12 cellular contexts compared by ENCODE assay signal in the genomic region with DNA sequence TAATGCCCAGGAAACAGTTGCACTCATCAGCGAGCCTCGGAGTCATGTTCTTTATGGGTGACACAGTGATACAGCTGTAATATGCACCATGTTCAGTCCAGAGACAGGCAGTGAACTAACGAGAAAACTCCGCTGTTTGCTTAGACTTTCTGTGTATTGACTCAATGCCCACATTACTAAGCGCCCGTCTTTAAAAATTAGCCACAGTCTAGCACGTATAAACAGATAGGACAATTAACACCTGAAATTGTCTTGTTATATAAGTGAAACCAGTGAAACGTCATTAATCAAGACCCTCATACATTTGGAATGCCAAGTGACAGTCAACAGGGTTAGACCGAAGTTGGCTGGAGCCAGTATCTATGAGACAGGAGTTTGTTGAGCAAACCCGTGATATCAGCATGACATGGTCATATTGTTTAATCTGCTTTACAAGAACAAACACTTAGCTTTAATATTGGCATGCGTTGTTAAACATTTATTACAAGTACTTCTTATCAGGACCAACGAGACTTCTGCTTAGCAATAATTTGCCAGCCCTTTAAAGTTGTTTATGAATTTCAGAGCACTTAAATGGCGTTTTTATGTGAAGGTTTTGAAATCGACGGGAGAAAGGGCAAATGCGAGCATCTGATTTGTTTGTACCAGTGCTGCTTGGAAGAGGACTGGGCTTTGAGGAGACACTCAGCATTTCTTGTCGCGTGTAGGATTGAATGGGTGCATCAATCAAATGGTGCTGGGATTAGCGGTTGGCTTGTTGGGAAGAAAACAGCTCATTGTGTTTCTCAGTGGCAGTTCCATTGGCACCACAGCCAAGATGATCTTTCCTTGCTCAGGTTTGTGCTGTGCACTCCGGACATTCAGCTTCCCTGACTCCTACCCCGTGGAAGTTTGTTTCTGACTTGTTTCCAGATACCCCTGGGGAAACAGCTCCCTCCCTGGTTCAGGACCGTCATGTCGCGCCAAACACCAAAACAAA. TPM values are rescaled to one million over a fixed set of nuclear protein-coding genes. Genes with fewer than 3 reads are reported as not detected.
DNase-seq lines count a peak whose midpoint lies in the region; ATAC-seq and TF ChIP-seq lines count a peak whose summit lies in the region.
"Had no signal": no experiment of that assay in that cellular context is flagged by ENCODE, and none has a peak within 500 bp of the region (broad histone marks: within the 10 kb centered on the region; RNA-seq: fewer than 3 reads in every experiment).

No MANE protein-coding gene starts in this region.

- H3K9me3 Mint-ChIP-seq in activated naive CD8-positive, alpha-beta T cell treated with anti-CD3 and anti-CD28 coated beads for 36 hours, result no peaks in the 10 kb centered on the region

- no peaks in the 10 kb centered on the region for H3K36me3 ChIP-seq in lower lobe of right lung
- H3K36me3 ChIP-seq: BE2C had no signal

- intact Hi-C loops in lower lobe of right lung (cut with DNase I), result no loop called here

- H3K36me3 Mint-ChIP-seq in activated naive CD8-positive, alpha-beta T cell treated with anti-CD3 and anti-CD28 coated beads for 36 hours, result peaks cover 34% of the 10 kb centered on the region

- H3K27ac Mint-ChIP-seq in activated naive CD8-positive, alpha-beta T cell treated with anti-CD3 and anti-CD28 coated beads for 36 hours, result peak overlapping the region; percentile 80

- ATAC-seq in lower lobe of right lung, result peak; percentile 82 to 96
- no peak for ATAC-seq in HG02798 (IDR thresholded peaks at IDR 0.05; ENCODE audit: poor library complexity, unreplicated experiment)

- H3K4me3 ChIP-seq in lower lobe of right lung, result no peak overlapping the region

- H3K27ac ChIP-seq in C4-2B, result peak overlapping the region; percentile 38
- no peak overlapping the region for H3K27ac ChIP-seq in lower lobe of right lung

- no peak for DNase-seq in activated naive CD8-positive, alpha-beta T cell treated with anti-CD3 and anti-CD28 coated beads for 36 hours
- DNase-seq in lower lobe of right lung, result no peak
- DNase-seq in stimulated activated CD4-positive, alpha-beta T cell treated with anti-CD3 and anti-CD28 coated beads, Interleukin-4, amount 100 ng/mL, for 4 hours, result no peak
- no peak for DNase-seq in AG08395 (ENCODE audit: low spot score)
- DNase-seq in NCI-H1092 (lab: John Stamatoyannopoulos, UW), result no peak
- DNase-seq: BE2C; effector memory CD4-positive, alpha-beta T cell; NCI-H2171; SK-N-SH had no signal

- H3K4me1 ChIP-seq in lower lobe of right lung, result peaks cover 11% of the 10 kb centered on the region
- H3K4me1 ChIP-seq: BE2C had no signal

- H3K27me3 Mint-ChIP-seq in activated naive CD8-positive, alpha-beta T cell treated with anti-CD3 and anti-CD28 coated beads for 36 hours, result no peaks in the 10 kb centered on the region

- TF ChIP-seq CTCF in C4-2B (conservative IDR thresholded peaks at IDR 0.05), result no peak; the same call in 1 of the 2 replicates
- peak; percentile 17; the same call in 1 of the 2 replicates for TF ChIP-seq CTCF in LNCAP (IDR thresholded peaks at IDR 0.05)
- TF ChIP-seq CTCF in lower lobe of right lung (IDR thresholded peaks at IDR 0.05), result no peak

- no peak overlapping the region for H3K4me3 Mint-ChIP-seq in activated naive CD8-positive, alpha-beta T cell treated with anti-CD3 and anti-CD28 coated beads for 36 hours

- H3K9me3 ChIP-seq in lower lobe of right lung, result no peaks in the 10 kb centered on the region
- H3K9me3 ChIP-seq: BE2C, SK-N-SH had no signal

- H3K4me1 Mint-ChIP-seq in activated naive CD8-positive, alpha-beta T cell treated with anti-CD3 and anti-CD28 coated beads for 36 hours, result peaks cover 41% of the 10 kb centered on the region

- no peaks in the 10 kb centered on the region for H3K27me3 ChIP-seq in lower lobe of right lung (ENCODE audit: low read depth)
- H3K27me3 ChIP-seq: BE2C had no signal

RNA-seq across cellular contexts. Expression of a gene that starts 56.3 kb away (rescaled TPM):
- 10 to 100 TPM; 11.9 to 15.4 TPM for total RNA-seq in activated naive CD8-positive, alpha-beta T cell treated with anti-CD3 and anti-CD28 coated beads for 36 hours
- total RNA-seq in lower lobe of right lung, result 22.5 TPM
